32 cellular contexts compared by ENCODE assay signal in the genomic region with DNA sequence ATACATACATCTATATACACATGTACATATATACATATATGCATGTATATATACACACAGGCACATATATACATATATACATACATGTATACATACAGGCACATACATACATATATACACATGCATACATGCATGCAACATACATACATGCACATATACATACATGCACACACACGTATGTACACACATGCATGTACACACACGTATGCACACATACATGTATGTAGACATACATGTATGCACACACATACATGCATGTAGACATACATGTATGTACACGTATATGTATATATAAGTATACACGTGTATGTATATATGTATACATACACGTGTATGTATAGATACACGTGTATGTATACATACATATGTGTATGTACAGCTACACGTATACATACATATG.
"Had no signal": no experiment of that assay in that cellular context is flagged by ENCODE, and none has a peak within 500 bp of the region (broad histone marks: within the 10 kb centered on the region; RNA-seq: fewer than 3 reads in every experiment).

No MANE protein-coding gene starts in this region.

- H3K4me3 Mint-ChIP-seq: activated B cell treated with CpG ODN at 0.5 μM for 24 hours; activated CD8-positive, alpha-beta T cell treated with anti-CD3 and anti-CD28 coated beads for 36 hours; activated naive CD8-positive, alpha-beta T cell; activated T-cell treated with anti-CD3 and anti-CD28 coated beads, Interleukin-2, amount 50 U/mL, for 4 hours; activated T-helper 17 cell treated with anti-CD3 and anti-CD28 coated beads, Interleukin-2, amount 50 U/mL, for 72 hours; effector memory CD8-positive, alpha-beta T cell; T-cell; T-helper 1 cell treated with Interleukin-12 subunit alpha and Interleukin-12 subunit beta and Interleukin-4 antibody, amounts not matched to agents 30 μg/mL and 1 μg/mL, for 36 hours had no signal

- FAIRE-seq: colon had no signal

- H3K9me3 ChIP-seq: body of pancreas, esophagus muscularis mucosa, gastrocnemius medialis had no signal

- H3K36me3 ChIP-seq: esophagus muscularis mucosa, gastrocnemius medialis, WERI-Rb-1 had no signal

- H3K4me1 Mint-ChIP-seq: activated B cell treated with CpG ODN at 0.5 μM for 24 hours; activated T-helper 17 cell treated with anti-CD3 and anti-CD28 coated beads, Interleukin-2, amount 50 U/mL, for 72 hours; T-cell had no signal

- H3K27ac Mint-ChIP-seq: activated B cell treated with CpG ODN at 0.5 μM for 24 hours; activated CD8-positive, alpha-beta T cell treated with anti-CD3 and anti-CD28 coated beads for 36 hours; activated naive CD8-positive, alpha-beta T cell; activated T-helper 17 cell treated with anti-CD3 and anti-CD28 coated beads, Interleukin-2, amount 50 U/mL, for 72 hours; effector memory CD8-positive, alpha-beta T cell; T-cell; T-helper 1 cell treated with Interleukin-12 subunit alpha and Interleukin-12 subunit beta and Interleukin-4 antibody, amounts not matched to agents 30 μg/mL and 1 μg/mL, for 36 hours had no signal

- H3K4me3 ChIP-seq: body of pancreas, esophagus muscularis mucosa, gastrocnemius medialis had no signal

- ATAC-seq: activated CD4-positive, CD25-positive, alpha-beta regulatory T cell treated with anti-CD3 and anti-CD28 coated beads, Interleukin-2, amount 50 U/mL, for 24 hours; activated CD8-positive, alpha-beta T cell treated with anti-CD3 and anti-CD28 coated beads for 36 hours; activated T-cell treated with anti-CD3 and anti-CD28 coated beads, Interleukin-2, amount 50 U/mL, for 4 hours; activated T-helper 17 cell treated with anti-CD3 and anti-CD28 coated beads, Interleukin-2, amount 50 U/mL, for 72 hours; body of pancreas; effector memory CD8-positive, alpha-beta T cell; foreskin keratinocyte; gastrocnemius medialis; T-cell had no signal

- H3K36me3 Mint-ChIP-seq: activated naive CD8-positive, alpha-beta T cell; T-cell had no signal

- H3K9me3 Mint-ChIP-seq: activated B cell treated with CpG ODN at 0.5 μM for 24 hours; activated CD8-positive, alpha-beta T cell treated with anti-CD3 and anti-CD28 coated beads for 36 hours; activated T-cell treated with anti-CD3 and anti-CD28 coated beads, Interleukin-2, amount 50 U/mL, for 4 hours; activated T-helper 17 cell treated with anti-CD3 and anti-CD28 coated beads, Interleukin-2, amount 50 U/mL, for 72 hours; effector memory CD8-positive, alpha-beta T cell; T-cell; T-helper 1 cell treated with Interleukin-12 subunit alpha and Interleukin-12 subunit beta and Interleukin-4 antibody, amounts not matched to agents 30 μg/mL and 1 μg/mL, for 36 hours had no signal

- H3K4me1 ChIP-seq: foreskin keratinocyte had no signal

- H3K27me3 Mint-ChIP-seq: activated B cell treated with CpG ODN at 0.5 μM for 24 hours had no signal

- DNase-seq: activated B cell treated with CpG ODN at 0.5 μM for 24 hours; activated CD4-positive, alpha-beta T cell treated with anti-CD3 and anti-CD28 coated beads for 48 hours; activated CD4-positive, alpha-beta T cell treated with anti-CD3 and anti-CD28 coated beads, Interleukin-2, amount 50 U/mL, for 1 hour; activated CD4-positive, alpha-beta T cell treated with anti-CD3 and anti-CD28 coated beads, Interleukin-2, amount 50 U/mL, for 48 hours; activated CD8-positive, alpha-beta memory T cell treated with anti-CD3 and anti-CD28 coated beads for 24 hours; activated CD8-positive, alpha-beta T cell treated with anti-CD3 and anti-CD28 coated beads for 36 hours; activated effector memory CD4-positive, alpha-beta T cell treated with Interleukin-2 at 50 U/mL for 16 hours; activated gamma-delta T cell treated with Interleukin-2 at 50 U/mL for 16 hours; activated naive CD4-positive, alpha-beta T cell treated with anti-CD3 and anti-CD28 coated beads, Interleukin-2, amount 50 U/mL, for 16 hours; activated naive CD4-positive, alpha-beta T cell treated with Interleukin-2 at 50 U/mL for 16 hours; activated T-cell treated with anti-CD3 and anti-CD28 coated beads, Interleukin-2, amount 50 U/mL, for 4 hours; amniotic stem cell; anterior cingulate cortex; body of pancreas; caudate nucleus; cortex of kidney; dermis blood vessel endothelial cell; effector CD4-positive, alpha-beta T cell; effector memory CD8-positive, alpha-beta T cell; erythroblast; foreskin keratinocyte; gastrocnemius medialis; glutamatergic neuron; T-cell; T-helper 9 cell; WERI-Rb-1 had no signal

- H3K27ac ChIP-seq: body of pancreas, foreskin keratinocyte, WERI-Rb-1 had no signal

- H3K27me3 ChIP-seq: body of pancreas, esophagus muscularis mucosa, foreskin keratinocyte, gastrocnemius medialis had no signal
